Comparison of ENCODE assay signal across 18 cellular contexts in the genomic region with DNA sequence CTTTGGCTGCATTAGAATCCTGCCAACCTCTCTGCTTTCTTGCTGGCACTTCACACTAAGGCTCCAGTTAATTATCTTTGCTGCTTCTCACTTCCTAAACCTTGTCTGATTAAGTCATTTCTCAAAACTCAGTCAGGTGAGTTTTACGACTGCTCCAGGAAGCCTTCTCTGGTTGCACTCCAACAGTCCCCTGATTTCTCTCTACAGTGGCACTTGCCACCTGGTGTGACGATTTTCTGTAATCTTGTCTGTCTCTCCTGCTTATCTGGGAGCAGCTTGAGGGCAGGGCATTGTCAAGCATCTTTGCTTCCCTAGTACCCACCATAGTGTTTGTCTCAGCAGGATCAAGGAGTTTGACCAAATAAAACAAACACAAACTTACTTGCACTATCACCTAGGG. TPM values are rescaled to one million over a fixed set of nuclear protein-coding genes. Genes with fewer than 3 reads are reported as not detected.
A peak's percentile ranks its signal among the peaks of the same experiment; 100 is the strongest.
DNase-seq lines count a peak whose midpoint lies in the region; ATAC-seq and TF ChIP-seq lines count a peak whose summit lies in the region.
"Had no signal": no experiment of that assay in that cellular context is flagged by ENCODE, and none has a peak within 500 bp of the region (broad histone marks: within the 10 kb centered on the region; RNA-seq: fewer than 3 reads in every experiment).

No MANE protein-coding gene starts in this region.

- no peaks in the 10 kb centered on the region for H3K27me3 ChIP-seq in OCI-LY3 (ENCODE audit: low read depth, low read length)

- peak overlapping the region; percentile 60 for H3K4me2 ChIP-seq in OCI-LY3 (ENCODE audit: low read length)

- H3K4me3 ChIP-seq in OCI-LY3 (ENCODE audit: low read length), result no peak overlapping the region
- H3K4me3 ChIP-seq in mucosa of descending colon, result no peak overlapping the region
- H3K4me3 ChIP-seq: GM23248 had no signal

- no peaks in the 10 kb centered on the region for H3K4me1 Mint-ChIP-seq in activated naive CD4-positive, alpha-beta T cell treated with anti-CD3 and anti-CD28 coated beads, Interleukin-2, amount 10 ng/mL, durations not matched to agents 7 days and 5 days
- H3K4me1 Mint-ChIP-seq: CD4-positive, CD25-positive, alpha-beta regulatory T cell; CD8-positive, alpha-beta memory T cell had no signal

- no peaks in the 10 kb centered on the region for H3K9me3 Mint-ChIP-seq in activated naive CD4-positive, alpha-beta T cell treated with anti-CD3 and anti-CD28 coated beads, Interleukin-2, amount 10 ng/mL, durations not matched to agents 7 days and 5 days
- H3K9me3 Mint-ChIP-seq: CD8-positive, alpha-beta memory T cell had no signal

- CTCF ChIA-PET in activated naive CD4-positive, alpha-beta T cell treated with anti-CD3 and anti-CD28 coated beads, Interleukin-2, amount 10 ng/mL, durations not matched to agents 7 days and 5 days (lab: Charles Lee), result no interaction called here

- no peak overlapping the region for H2AFZ ChIP-seq in OCI-LY3 (ENCODE audit: low read depth, low read length)
- H2AFZ ChIP-seq: GM23248 had no signal

- peak overlapping the region; percentile 18 for H3K27ac ChIP-seq in OCI-LY3 (ENCODE audit: low read length)
- H3K27ac ChIP-seq: GM23248, HL-60 had no signal

- no peaks in the 10 kb centered on the region for H3K36me3 Mint-ChIP-seq in activated naive CD4-positive, alpha-beta T cell treated with anti-CD3 and anti-CD28 coated beads, Interleukin-2, amount 10 ng/mL, durations not matched to agents 7 days and 5 days
- H3K36me3 Mint-ChIP-seq: CD4-positive, CD25-positive, alpha-beta regulatory T cell; CD8-positive, alpha-beta memory T cell had no signal

- H3K36me3 ChIP-seq in OCI-LY3 (replicated peaks; ENCODE audit: low read depth, low read length) (no peaks in the 10 kb centered on the region), mucosa of descending colon (ENCODE audit: low read depth) (no peaks in the 10 kb centered on the region)
- H3K36me3 ChIP-seq: BE2C had no signal

- DNase-seq in islet precursor cell (peak; percentile 15), mucosa of descending colon (no peak), left lobe of liver (ENCODE audit: low spot score) (no peak)
- no peak for DNase-seq in activated naive CD4-positive, alpha-beta T cell treated with anti-CD3 and anti-CD28 coated beads, Interleukin-2, amount 10 ng/mL, durations not matched to agents 7 days and 5 days
- DNase-seq: ACHN; BE2C; C1 segment of cervical spinal cord; CD4-positive, CD25-positive, alpha-beta regulatory T cell; CD8-positive, alpha-beta memory T cell; COR-L47; GDM1; GM23248; H7 had no signal

- no peak overlapping the region for H3K4me3 Mint-ChIP-seq in activated naive CD4-positive, alpha-beta T cell treated with anti-CD3 and anti-CD28 coated beads, Interleukin-2, amount 10 ng/mL, durations not matched to agents 7 days and 5 days
- H3K4me3 Mint-ChIP-seq: CD4-positive, CD25-positive, alpha-beta regulatory T cell; CD8-positive, alpha-beta memory T cell had no signal

- H3K9me3 ChIP-seq in OCI-LY3 (ENCODE audit: insufficient read depth, low read length) (no peaks in the 10 kb centered on the region), mucosa of descending colon (no peaks in the 10 kb centered on the region)
- H3K9me3 ChIP-seq: BE2C had no signal

- TF ChIP-seq CTCF in OCI-LY3 (IDR thresholded peaks at IDR 0.05; ENCODE audit: low read depth, low read length) (no peak), mucosa of descending colon (IDR thresholded peaks at IDR 0.05) (no peak)

- peak; percentile 51 for ATAC-seq in mucosa of descending colon
- no peak for ATAC-seq in HG03442 (IDR thresholded peaks at IDR 0.05; ENCODE audit: unreplicated experiment)
- ATAC-seq in left lobe of liver, result no peak
- no peak for ATAC-seq in HG02763 (IDR thresholded peaks at IDR 0.05; ENCODE audit: unreplicated experiment)
- ATAC-seq: HCT116 had no signal

- H4K20me1 ChIP-seq in OCI-LY3 (ENCODE audit: insufficient read depth, low read length), result no peaks in the 10 kb centered on the region

- no peak overlapping the region for H3K27ac Mint-ChIP-seq in activated naive CD4-positive, alpha-beta T cell treated with anti-CD3 and anti-CD28 coated beads, Interleukin-2, amount 10 ng/mL, durations not matched to agents 7 days and 5 days
- H3K27ac Mint-ChIP-seq: CD4-positive, CD25-positive, alpha-beta regulatory T cell; CD8-positive, alpha-beta memory T cell had no signal

- no peaks in the 10 kb centered on the region for H3K79me2 ChIP-seq in OCI-LY3 (ENCODE audit: low read length)

- H3K9ac ChIP-seq in OCI-LY3 (ENCODE audit: low read length), result no peak overlapping the region
- H3K9ac ChIP-seq: GM23248 had no signal

- H3K4me1 ChIP-seq in OCI-LY3 (ENCODE audit: low read length) (peaks cover 24% of the 10 kb centered on the region), mucosa of descending colon (ENCODE audit: low read depth) (no peaks in the 10 kb centered on the region)
- H3K4me1 ChIP-seq: BE2C had no signal

- H3K27me3 Mint-ChIP-seq in activated naive CD4-positive, alpha-beta T cell treated with anti-CD3 and anti-CD28 coated beads, Interleukin-2, amount 10 ng/mL, durations not matched to agents 7 days and 5 days, result peaks cover 29% of the 10 kb centered on the region

- intact Hi-C loops in mucosa of descending colon (cut with DNase I, micrococcal nuclease), result no loop called here

RNA-seq across cellular contexts. Expression of a gene that starts 10.4 kb away (rescaled TPM):
- 10 to 100 TPM; 21.9 to 58.8 (median 43.3) TPM for total RNA-seq in mucosa of descending colon
- total RNA-seq in left lobe of liver, result 11.7 TPM
